In the genomic region with DNA sequence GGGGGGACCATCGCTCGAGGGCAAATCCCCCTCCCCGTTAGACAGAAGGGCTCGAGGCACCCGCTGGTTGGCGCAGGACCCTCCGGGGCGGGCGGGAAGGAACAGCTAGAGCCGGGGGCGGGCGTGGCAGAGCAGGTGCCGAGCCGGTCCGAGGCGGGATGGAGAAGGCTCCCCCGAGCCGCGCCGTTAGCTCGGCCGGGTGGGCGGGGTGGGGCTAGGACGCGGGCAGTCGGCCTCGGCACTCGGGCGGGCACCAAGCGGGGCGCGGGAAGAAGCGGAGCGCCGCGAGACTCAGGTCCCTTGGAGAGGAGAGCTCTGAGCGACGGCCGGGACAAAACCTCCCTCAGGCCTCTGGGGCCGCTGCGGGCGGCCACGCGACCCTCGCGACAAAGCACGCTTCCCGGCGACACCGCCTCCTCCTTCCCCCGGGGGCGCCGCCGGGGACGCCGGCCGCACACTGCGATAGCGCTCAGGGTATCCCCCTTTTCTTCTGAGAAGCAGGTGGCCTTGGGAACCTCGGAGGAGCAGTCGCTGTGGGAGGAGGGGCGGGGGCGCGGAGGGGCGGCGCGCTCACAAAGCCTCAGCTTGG, we compare ENCODE assay signal across 8 cellular contexts. TPM values are rescaled to one million over a fixed set of nuclear protein-coding genes. Genes with fewer than 3 reads are reported as not detected.
DNase-seq lines count a peak whose midpoint lies in the region; ATAC-seq and TF ChIP-seq lines count a peak whose summit lies in the region.

No MANE protein-coding gene starts in this region.

- peaks cover 30% of the 10 kb centered on the region for H3F3A ChIP-seq in GM23248 (ENCODE audit: insufficient read depth)

- CTCF ChIA-PET in Calu3 (lab: Charles Lee), result interaction anchor here (0.6 to 2.4 kb wide), 2 partner anchors 11 to 16 kb away, joined by 4 to 9 read pairs; no protein-coding TSS in a partner anchor
- CTCF ChIA-PET in Panc1 (lab: Charles Lee), result no interaction called here

- no peaks in the 10 kb centered on the region for H3K9me2 ChIP-seq in GM23248 (ENCODE audit: insufficient read depth)

- peak overlapping the region; percentile 87 for H2AFZ ChIP-seq in GM23248

- H3K27me3 ChIP-seq in GM23248 (replicated peaks; ENCODE audit: insufficient read depth), result no peaks in the 10 kb centered on the region
- no peaks in the 10 kb centered on the region for H3K27me3 ChIP-seq in Panc1 (ENCODE audit: control insufficient read depth, insufficient read depth, low read length)
- peaks cover 3% of the 10 kb centered on the region for H3K27me3 ChIP-seq in rectal smooth muscle tissue (ENCODE audit: control insufficient read depth, insufficient read depth, low read length)

- TF ChIP-seq CTCF in Calu3 (IDR thresholded peaks at IDR 0.05; ENCODE audit: unreplicated experiment) (no peak), Panc1 (IDR thresholded peaks at IDR 0.05) (no peak)

- peaks cover 14% of the 10 kb centered on the region for H3K27me3 Mint-ChIP-seq in Calu3 (ENCODE audit: unreplicated experiment)

- BruUV-seq in Calu3 (replicated peaks; lab: Mats Ljungman, UMichigan) (no TSS peak), Panc1 (replicated peaks; lab: Mats Ljungman, UMichigan) (no TSS peak)

- in situ Hi-C loops in GM23248 (cut with MboI), result no loop called here
- in situ Hi-C loops in Panc1 (cut with HindIII; ENCODE audit: low pct_unique_long_range_greater_than_20kb, low sequenced_read_pairs), result no loop called here

- ATAC-seq in Panc1, result peak; percentile 39

- peak overlapping the region; percentile 80 for H3K9ac ChIP-seq in GM23248
- H3K9ac ChIP-seq in rectal smooth muscle tissue (ENCODE audit: low read length), result no peak overlapping the region

- H3K4me2 ChIP-seq in GM23248 (ENCODE audit: unreplicated experiment), result peak overlapping the region; percentile 90

- H4K20me1 ChIP-seq in GM23248 (ENCODE audit: insufficient read depth), result no peaks in the 10 kb centered on the region

- H3K4me3 ChIP-seq in GM23248 (peak overlapping the region; percentile 87), Panc1 (ENCODE audit: low read depth in 2 of 2, low read length in 2 of 2) (peak overlapping the region; percentile 60 to 63), rectal smooth muscle tissue (ENCODE audit: low read length) (peak overlapping the region; percentile 68)

- no peak overlapping the region for H3K4me3 Mint-ChIP-seq in Calu3 (ENCODE audit: low read depth, unreplicated experiment)

- no peaks in the 10 kb centered on the region for H3K9me3 Mint-ChIP-seq in Calu3 (ENCODE audit: low read depth, unreplicated experiment)

- POLR2A ChIA-PET in Panc1 (lab: Charles Lee), result interaction anchor here (0.7 kb wide), 3 partner anchors 39 to 124 kb away, joined by 3 to 20 read pairs (median 7); no protein-coding TSS in a partner anchor

- no peaks in the 10 kb centered on the region for H3K4me1 Mint-ChIP-seq in Calu3 (ENCODE audit: low read depth, unreplicated experiment)

- intact Hi-C loops in Calu3 (cut with micrococcal nuclease; ENCODE audit: unreplicated experiment) (loop anchor here (5.0 kb wide), 1 partner anchor 114 kb away; no protein-coding TSS in a partner anchor), Panc1 (cut with micrococcal nuclease; ENCODE audit: unreplicated experiment) (loop anchor here (5.0 kb wide), 1 partner anchor 114 kb away; no protein-coding TSS in a partner anchor)

- H3K36me3 ChIP-seq in GM23248 (ENCODE audit: low read depth) (no peaks in the 10 kb centered on the region), Panc1 (ENCODE audit: control insufficient read depth, insufficient read depth, low read length) (no peaks in the 10 kb centered on the region), rectal smooth muscle tissue (ENCODE audit: control insufficient read depth, insufficient read depth, low read length) (no peaks in the 10 kb centered on the region)

- peaks cover 46% of the 10 kb centered on the region for H3K79me2 ChIP-seq in GM23248 (ENCODE audit: insufficient read depth)

- H3K4me1 ChIP-seq in GM23248 (ENCODE audit: insufficient read depth), result peaks cover 23% of the 10 kb centered on the region
- H3K4me1 ChIP-seq in Panc1 (ENCODE audit: control insufficient read depth, insufficient read depth, low read length), result peaks cover 20% of the 10 kb centered on the region
- no peaks in the 10 kb centered on the region for H3K4me1 ChIP-seq in rectal smooth muscle tissue (ENCODE audit: control insufficient read depth, insufficient read depth, low read length)

- DNase-seq in Calu3 (peak; percentile 12), GM23248 (peak; percentile 55), Panc1 (ENCODE audit: low read depth, low spot score) (no peak), glomerular visceral epithelial cell (ENCODE audit: extremely low spot score) (peak; percentile 42), SKM-1 treated with dmso at 0.1 percent for 144 hours (lab: John Stamatoyannopoulos, UW; ENCODE audit: unreplicated experiment) (no peak), NCI-H2107 (lab: John Stamatoyannopoulos, UW) (no peak), middle frontal gyrus (ENCODE audit: extremely low spot score, low spot score) (no peak)

- WGBS in GM23248 (ENCODE audit: low coverage in 1 of 2, low lambda C conversion rate in 2 of 2, missing lambda C conversion rate in 2 of 2), 2 experiments, result 1 to 4% methylated on average over 22 to 52 of the region's 67 CpGs

- no peaks in the 10 kb centered on the region for H3K9me3 ChIP-seq in GM23248 (ENCODE audit: low read depth)
- H3K9me3 ChIP-seq in Panc1 (ENCODE audit: control insufficient read depth, insufficient read depth, low read depth, low read length), result no peaks in the 10 kb centered on the region

- H3K36me3 Mint-ChIP-seq in Calu3 (ENCODE audit: insufficient read depth, unreplicated experiment), result no peaks in the 10 kb centered on the region

- no peak overlapping the region for H3K27ac ChIP-seq in GM23248
- no peak overlapping the region for H3K27ac ChIP-seq in Panc1 (ENCODE audit: low read length)
- H3K27ac ChIP-seq in rectal smooth muscle tissue (ENCODE audit: low read depth, low read length), result no peak overlapping the region

- H3K27ac Mint-ChIP-seq in Calu3 (ENCODE audit: unreplicated experiment), result no peak overlapping the region

RNA-seq across cellular contexts. Expression of a gene that starts 0.7 kb away (rescaled TPM):
- total RNA-seq in Calu3 (2022) (1.4 and 2.9 TPM in 2 replicates), Panc1 (2021; ENCODE audit: unreplicated experiment) (22.7 TPM)
- total RNA-seq in GM23248 (2014; rRNA removed; shearing (Covaris generic)), result 10.1 and 13.5 TPM in 2 replicates
- 1.4 and 1.6 TPM in 2 replicates for polyA plus RNA-seq in GM23248 (2016; fragmentation: Nextera tagmentation; extraction: Ambion mirVana)
- 14.0 TPM for polyA plus RNA-seq in Panc1 (2012; ENCODE audit: insufficient read length)

Comparison
In these comparisons a context has a peak if more than half of its experiments do, and no peak if none do; other contexts are left out.
1. DNase-seq: peak in Calu3 (single experiment), GM23248 (single experiment) and glomerular visceral epithelial cell (single experiment); none in Panc1 (single experiment), SKM-1 treated with dmso at 0.1 percent for 144 hours (single experiment), NCI-H2107 (single experiment) and middle frontal gyrus (single experiment).
2. Peak in every context shown above with its lines, with median percentiles within 50 percentile points of each other: H3K4me3 ChIP-seq.